ENCODE assay signal across 4 cellular contexts in the genomic region with DNA sequence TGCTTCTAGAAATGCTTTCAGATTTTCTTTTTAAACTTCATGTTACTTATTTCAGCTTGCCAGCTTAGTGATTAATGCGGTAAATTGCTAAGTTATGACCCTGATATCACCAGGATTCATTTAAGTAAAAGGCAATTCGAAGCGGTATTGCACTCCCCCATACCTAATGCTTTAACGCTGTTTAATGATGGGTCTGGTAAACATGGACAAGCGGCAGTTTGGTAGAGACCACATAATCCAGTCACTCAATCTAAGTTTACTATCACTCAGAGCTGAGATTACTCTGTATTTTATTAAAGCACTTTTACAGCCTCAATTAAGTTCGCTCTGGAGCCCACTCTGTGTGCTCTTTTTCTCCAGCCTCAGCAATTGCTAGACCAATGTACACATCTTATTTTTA.
"Had no signal": no experiment of that assay in that cellular context is flagged by ENCODE, and none has a peak within 500 bp of the region (broad histone marks: within the 10 kb centered on the region; RNA-seq: fewer than 3 reads in every experiment).

No MANE protein-coding gene starts in this region.

- DNase-seq: GM23248, GOT3, H7, IMR-90 had no signal
